In genomic region chr13:38888309-38888708, GRCh38 we compare ENCODE assay signal across 15 cellular contexts.
DNase-seq lines count a peak whose midpoint lies in the region; ATAC-seq and TF ChIP-seq lines count a peak whose summit lies in the region.
"Had no signal": no experiment of that assay in that cellular context is flagged by ENCODE, and none has a peak within 500 bp of the region (broad histone marks: within the 10 kb centered on the region; RNA-seq: fewer than 3 reads in every experiment).

No MANE protein-coding gene starts in this region.

- no peaks in the 10 kb centered on the region for H3K36me3 ChIP-seq in HAP-1 (replicated peaks)
- H3K36me3 ChIP-seq in esophagus muscularis mucosa, result no peaks in the 10 kb centered on the region
- H3K36me3 ChIP-seq: thyroid gland had no signal

- H3K4me1 ChIP-seq in HAP-1 (no peaks in the 10 kb centered on the region), esophagus muscularis mucosa (no peaks in the 10 kb centered on the region)
- H3K4me1 ChIP-seq: thyroid gland had no signal

- no peaks in the 10 kb centered on the region for H3K27me3 ChIP-seq in HAP-1 (ENCODE audit: low read depth)
- H3K27me3 ChIP-seq in esophagus muscularis mucosa, result no peaks in the 10 kb centered on the region
- H3K27me3 ChIP-seq: thyroid gland had no signal

- no peak for DNase-seq in activated naive CD4-positive, alpha-beta T cell treated with anti-CD3 and anti-CD28 coated beads, Interleukin-2, amount 50 U/mL, for 72 hours (ENCODE audit: low spot score in 2 of 2)
- no peak for DNase-seq in activated naive CD4-positive, alpha-beta T cell treated with Interleukin-2 at 50 U/mL for 16 hours
- DNase-seq in RWPE1 (ENCODE audit: low spot score) (peak; percentile 49), fibroblast of peridontal ligament (ENCODE audit: extremely low read depth) (peak; percentile 1), HAP-1 (ENCODE audit: low spot score in 2 of 2) (no peak), esophagus muscularis mucosa (ENCODE audit: extremely low spot score) (no peak)
- DNase-seq in activated CD8-positive, alpha-beta memory T cell treated with anti-CD3 and anti-CD28 coated beads for 24 hours, result no peak
- no peak for DNase-seq in stimulated activated CD4-positive, alpha-beta T cell treated with anti-CD3 and anti-CD28 coated beads, Interleukin-2, amount 100 ng/mL, for 24 hours
- DNase-seq: activated naive CD4-positive, alpha-beta T cell; Calu3; erythroblast; NCI-H187; T-helper 9 cell; thyroid gland had no signal

- CTCF ChIA-PET in RWPE1 (lab: Yijun Ruan, JAX), result no interaction called here

- POLR2A ChIA-PET in RWPE1 (lab: Yijun Ruan, JAX; ENCODE audit: low non-redundant PET), result no interaction called here

- TF ChIP-seq CTCF in RWPE1 (conservative IDR thresholded peaks at IDR 0.05; ENCODE audit: low read depth) (no peak), esophagus muscularis mucosa (IDR thresholded peaks at IDR 0.05) (no peak)

- TF ChIP-seq POLR2A in esophagus muscularis mucosa (IDR thresholded peaks at IDR 0.05; ENCODE audit: low read depth), result no peak

- peak; percentile 57 to 63 for ATAC-seq in activated naive CD4-positive, alpha-beta T cell treated with anti-CD3 and anti-CD28 coated beads, Interleukin-2, amount 50 U/mL, for 72 hours
- ATAC-seq: Right ventricle myocardium inferior had no signal

- no peak overlapping the region for H3K27ac ChIP-seq in RWPE1
- no peak overlapping the region for H3K27ac ChIP-seq in esophagus muscularis mucosa (replicated peaks in 1 of 4)
- H3K27ac ChIP-seq: thyroid gland had no signal

- H3K9me3 ChIP-seq in HAP-1 (no peaks in the 10 kb centered on the region), esophagus muscularis mucosa (no peaks in the 10 kb centered on the region)
- H3K9me3 ChIP-seq: thyroid gland had no signal

- H3K9me3 Mint-ChIP-seq in activated naive CD4-positive, alpha-beta T cell treated with anti-CD3 and anti-CD28 coated beads, Interleukin-2, amount 50 U/mL, for 72 hours, result no peaks in the 10 kb centered on the region

- TF ChIP-seq EP300 in esophagus muscularis mucosa (IDR thresholded peaks at IDR 0.05), result no peak

- intact Hi-C loops in esophagus muscularis mucosa (cut with DNase I), result no loop called here

- no peaks in the 10 kb centered on the region for H3K36me3 Mint-ChIP-seq in activated naive CD4-positive, alpha-beta T cell treated with anti-CD3 and anti-CD28 coated beads, Interleukin-2, amount 50 U/mL, for 72 hours

- in situ Hi-C loops in HAP-1 (cut with MboI; ENCODE audit: low sequenced_read_pairs), result no loop called here

- 95% methylated on average over 4 of the region's 4 CpGs for WGBS in esophagus muscularis mucosa

- H3K4me3 ChIP-seq in HAP-1 (no peak overlapping the region), esophagus muscularis mucosa (no peak overlapping the region)
- H3K4me3 ChIP-seq: thyroid gland had no signal

- H3K27ac Mint-ChIP-seq in activated naive CD4-positive, alpha-beta T cell treated with anti-CD3 and anti-CD28 coated beads, Interleukin-2, amount 50 U/mL, for 72 hours, result no peak overlapping the region

Comparison
In these comparisons a context has a peak if more than half of its experiments do, and no peak if none do; other contexts are left out.
1. DNase-seq: peak in RWPE1 (single experiment) and fibroblast of peridontal ligament (single experiment); none in activated naive CD4-positive, alpha-beta T cell treated with anti-CD3 and anti-CD28 coated beads, Interleukin-2, amount 50 U/mL, for 72 hours (0 of 2), activated naive CD4-positive, alpha-beta T cell treated with Interleukin-2 at 50 U/mL for 16 hours (single experiment), HAP-1 (0 of 2), activated CD8-positive, alpha-beta memory T cell treated with anti-CD3 and anti-CD28 coated beads for 24 hours (single experiment), stimulated activated CD4-positive, alpha-beta T cell treated with anti-CD3 and anti-CD28 coated beads, Interleukin-2, amount 100 ng/mL, for 24 hours (0 of 2) and esophagus muscularis mucosa (single experiment).